Comparison of ENCODE assay signal across 1 cellular context in genomic region chr17:65196617-65197016, GRCh38.
TF ChIP-seq lines count a peak whose summit lies in the region.

No MANE protein-coding gene starts in this region.

TF ChIP-seq in GM23338, 12 proteins besides CTCF, POLR2A, EP300 and RAD21 (continued from another document):
- TF ChIP-seq REST (IDR thresholded peaks at IDR 0.05; ENCODE audit: unreplicated experiment) (no peak), EZH2phosphoT487 (IDR thresholded peaks at IDR 0.05; ENCODE audit: unreplicated experiment) (no peak), JUNB (IDR thresholded peaks at IDR 0.05; ENCODE audit: unreplicated experiment) (no peak), ETS1 (IDR thresholded peaks at IDR 0.05) (no peak), CREB1 (CRISPR knock-in tag; IDR thresholded peaks at IDR 0.05; ENCODE audit: low read depth) (no peak), ZNF462 (CRISPR knock-in tag; IDR thresholded peaks at IDR 0.05) (no peak), EZH2 (IDR thresholded peaks at IDR 0.05; ENCODE audit: low read depth, unreplicated experiment) (no peak)
